In the genomic region with DNA sequence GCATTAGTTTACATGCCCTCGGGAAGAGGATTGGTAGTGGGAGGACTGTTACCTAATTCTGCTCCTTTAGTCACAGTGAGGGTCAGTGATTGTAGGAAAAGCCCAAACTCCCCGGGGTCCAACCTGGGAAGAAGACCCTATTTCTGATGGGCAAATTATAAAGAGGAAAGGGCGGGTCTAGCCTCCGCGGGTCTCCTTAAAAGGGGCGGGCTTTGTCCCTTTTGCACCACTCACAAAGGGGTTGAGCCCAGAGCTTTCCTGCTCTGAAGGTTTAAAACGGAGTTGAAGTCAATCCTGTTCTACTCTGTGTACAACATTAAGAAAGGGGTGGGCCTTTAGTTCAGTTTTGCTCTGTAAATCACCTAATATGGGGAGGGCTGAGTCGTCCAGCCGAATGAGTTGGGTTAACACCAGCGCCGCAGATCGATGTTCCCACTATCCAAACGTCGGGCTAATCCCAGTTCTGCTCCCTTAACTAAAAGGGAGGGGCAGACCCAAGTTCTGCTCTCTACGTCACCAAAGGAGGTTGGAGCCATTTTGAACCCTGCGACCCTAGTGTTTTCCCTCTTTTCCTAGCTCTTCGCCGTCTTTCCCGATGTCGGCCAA, we compare ENCODE assay signal across 8 cellular contexts. TPM values are rescaled to one million over a fixed set of nuclear protein-coding genes. Genes with fewer than 3 reads are reported as not detected.
DNase-seq lines count a peak whose midpoint lies in the region; ATAC-seq and TF ChIP-seq lines count a peak whose summit lies in the region.

No MANE protein-coding gene starts in this region.

- H3K9ac ChIP-seq in HUES6 (ENCODE audit: low read length) = peak overlapping the region; percentile 89

- H3K27me3 ChIP-seq in HUES6 (ENCODE audit: control insufficient read depth, insufficient read depth, low read length) = no peaks in the 10 kb centered on the region
- no peaks in the 10 kb centered on the region for H3K27me3 ChIP-seq in SJCRH30
- H3K27me3 ChIP-seq in vagina = no peaks in the 10 kb centered on the region

- H3K4me3 ChIP-seq in GM12864 (ENCODE audit: low read depth, low read length) (peak overlapping the region; percentile 65), HUES6 (ENCODE audit: low read depth, low read length) (peak overlapping the region; percentile 90), SJCRH30 (peak overlapping the region; percentile 62), coronary artery (peak overlapping the region; percentile 95), vagina (peak overlapping the region; percentile 81 to 93)

- peak in 1 of 2 donors; percentile 41 for TF ChIP-seq POLR2A in vagina (IDR thresholded peaks at IDR 0.05)

- peak overlapping the region; percentile 91 for H3K27ac ChIP-seq in HUES6 (ENCODE audit: low read depth, low read length)
- H3K27ac ChIP-seq in SJCRH30 = peak overlapping the region; percentile 80
- peak overlapping the region; percentile 89 to 95 for H3K27ac ChIP-seq in coronary artery
- H3K27ac ChIP-seq in vagina = peak overlapping the region; percentile 95

- H3K4me1 ChIP-seq in HUES6 (ENCODE audit: control insufficient read depth, insufficient read depth, low read length) = peaks cover 35% of the 10 kb centered on the region; the same call in 1 of the 2 replicates
- H3K4me1 ChIP-seq in SJCRH30 = peaks cover 5% of the 10 kb centered on the region; the same call in 1 of the 2 replicates
- H3K4me1 ChIP-seq in vagina = peaks cover 45% of the 10 kb centered on the region

- no peaks in the 10 kb centered on the region for H3K9me3 ChIP-seq in HUES6 (ENCODE audit: control insufficient read depth, insufficient read depth, low read depth, low read length)
- H3K9me3 ChIP-seq in SJCRH30 (replicated peaks) = no peaks in the 10 kb centered on the region
- H3K9me3 ChIP-seq in vagina = no peaks in the 10 kb centered on the region

- no peak for DNase-seq in GM12864 (ENCODE audit: low read depth)
- DNase-seq in SJCRH30 = peak; percentile 67 to 78
- no peak for DNase-seq in coronary artery (ENCODE audit: low spot score)
- peak; percentile 63 for DNase-seq in midbrain (lab: John Stamatoyannopoulos, UW)
- DNase-seq in vagina (ENCODE audit: extremely low spot score in 2 of 2) = peak in 1 of 2 donors; percentile 91

- no peak for TF ChIP-seq CTCF in GM12864 (IDR thresholded peaks at IDR 0.05; ENCODE audit: low read depth, low read length, missing control alignments)
- no peak for TF ChIP-seq CTCF in coronary artery (IDR thresholded peaks at IDR 0.05)
- no peak for TF ChIP-seq CTCF in vagina (IDR thresholded peaks at IDR 0.05)

- H3K36me3 ChIP-seq in HUES6 (ENCODE audit: control insufficient read depth, insufficient read depth, low read length) (peaks cover 23% of the 10 kb centered on the region), SJCRH30 (no peaks in the 10 kb centered on the region), vagina (peaks cover 0 to 10% of the 10 kb centered on the region in 2 donors)

- intact Hi-C loops in vagina (cut with DNase I) = loop anchor here (10.0 kb wide), 1 partner anchor 52 kb away; a partner anchor contains a TSS

- no peak for ATAC-seq in GM21529 (IDR thresholded peaks at IDR 0.05; ENCODE audit: unreplicated experiment)
- no peak for ATAC-seq in HG03460 (IDR thresholded peaks at IDR 0.05; ENCODE audit: unreplicated experiment)

RNA-seq across cellular contexts. Expression of a gene that starts 0.9 kb away (rescaled TPM):
- total RNA-seq in SJCRH30 (2014; rRNA removed; shearing (Covaris generic)) = 60.0 and 63.7 TPM in 2 replicates
- 48.4 TPM for total RNA-seq in vagina

RNA-seq across cellular contexts. Expression of a gene that starts 1.4 kb away (rescaled TPM):
- 66.1 and 70.3 TPM in 2 replicates for total RNA-seq in SJCRH30 (2014; rRNA removed; shearing (Covaris generic))
- 35.1 TPM for total RNA-seq in vagina

RNA-seq across cellular contexts. Expression of a gene that starts 6.8 kb away (rescaled TPM):
- total RNA-seq in SJCRH30 (2014; rRNA removed; shearing (Covaris generic)) = 0.71 and 1.4 TPM in 2 replicates
- 8.1 TPM for total RNA-seq in vagina

RNA-seq across cellular contexts. Expression of a gene that starts 12.7 kb away (rescaled TPM):
- total RNA-seq in SJCRH30 (2014; rRNA removed; shearing (Covaris generic)) = 39.4 and 41.7 TPM in 2 replicates
- total RNA-seq in vagina = 49.4 TPM

RNA-seq across cellular contexts. Expression of a gene that starts 12.9 kb away (rescaled TPM):
- 6.4 and 8.8 TPM in 2 replicates for total RNA-seq in SJCRH30 (2014; rRNA removed; shearing (Covaris generic))
- 13.3 TPM for total RNA-seq in vagina

Comparison
In these comparisons a context has a peak if more than half of its experiments do, and no peak if none do; other contexts are left out.
1. DNase-seq: peak in SJCRH30 (2 of 2) and midbrain (single experiment); none in GM12864 (single experiment) and coronary artery (single experiment).
2. Peak in every context shown above with its lines, with median percentiles within 50 percentile points of each other: H3K4me3 ChIP-seq and H3K27ac ChIP-seq.